Comparison of ENCODE assay signal across 8 cellular contexts in the genomic region with DNA sequence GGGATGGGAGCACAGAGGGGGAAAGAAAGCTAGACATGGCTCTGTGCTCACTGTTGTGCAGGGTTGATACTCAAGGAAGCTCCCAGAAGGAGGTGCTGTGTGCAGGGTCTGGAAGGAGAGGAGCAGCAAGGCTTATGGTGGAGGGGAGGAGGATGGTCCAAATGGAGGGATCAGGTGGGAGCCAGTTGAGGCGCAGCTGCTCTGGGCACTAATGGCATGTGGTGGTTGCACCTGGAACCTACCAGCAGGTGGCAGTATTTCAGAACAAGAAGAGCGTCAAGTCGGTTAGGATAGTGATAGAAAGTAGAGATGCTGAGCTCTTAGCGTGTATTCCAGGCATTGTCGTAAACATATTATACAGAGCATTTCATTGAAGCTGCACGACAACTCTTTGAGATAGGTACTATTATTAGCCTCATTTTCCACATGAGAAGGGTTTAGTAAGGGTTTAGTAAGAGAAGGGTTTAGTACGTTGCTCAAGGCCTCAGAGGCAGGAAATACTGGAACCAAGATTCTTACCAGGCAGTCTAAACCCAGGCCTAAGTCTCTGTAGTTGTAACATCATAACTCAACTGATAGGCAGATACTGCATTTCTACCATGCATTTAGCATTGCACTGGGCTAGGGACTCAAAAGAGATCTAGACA.
DNase-seq lines count a peak whose midpoint lies in the region; ATAC-seq and TF ChIP-seq lines count a peak whose summit lies in the region.

No MANE protein-coding gene starts in this region.

- DNase-seq in AG08396 (ENCODE audit: low spot score) (peak; percentile 46), NCI-H524 treated with DMSO at 0.1 percent for 48 hours (lab: John Stamatoyannopoulos, UW) (peak; percentile 23), epithelial cell of esophagus (ENCODE audit: low read depth) (peak; percentile 80), mucosa of gallbladder (ENCODE audit: low spot score) (peak; percentile 73)
- DNase-seq in activated CD4-positive, alpha-beta memory T cell treated with anti-CD3 and anti-CD28 coated beads for 36 hours = peak; percentile 63
- DNase-seq in stimulated activated naive CD4-positive, alpha-beta T cell treated with Interleukin-2 at 50 U/mL for 16 hours (lab: John Stamatoyannopoulos, UW) = peak; percentile 14

- intact Hi-C loops in activated CD4-positive, alpha-beta memory T cell treated with anti-CD3 and anti-CD28 coated beads for 36 hours (cut with micrococcal nuclease) = loop anchor here (1.0 to 2.0 kb wide), 3 partner anchors 226 to 821 kb away; no protein-coding TSS in a partner anchor

- no peak overlapping the region for H3K4me3 Mint-ChIP-seq in activated CD4-positive, alpha-beta memory T cell treated with anti-CD3 and anti-CD28 coated beads for 36 hours

- no peaks in the 10 kb centered on the region for H3K4me1 Mint-ChIP-seq in activated CD4-positive, alpha-beta memory T cell treated with anti-CD3 and anti-CD28 coated beads for 36 hours (ENCODE audit: low read depth)

- no peaks in the 10 kb centered on the region for H3K9me3 Mint-ChIP-seq in activated CD4-positive, alpha-beta memory T cell treated with anti-CD3 and anti-CD28 coated beads for 36 hours

- no peak overlapping the region for H3K27ac Mint-ChIP-seq in activated CD4-positive, alpha-beta memory T cell treated with anti-CD3 and anti-CD28 coated beads for 36 hours

- peak; percentile 76 for ATAC-seq in GM18519 (IDR thresholded peaks at IDR 0.05; ENCODE audit: low FRiP score, unreplicated experiment)
- ATAC-seq in HG03159 (IDR thresholded peaks at IDR 0.05; ENCODE audit: unreplicated experiment) = peak; percentile 92

- H3K4me3 ChIP-seq in epithelial cell of esophagus (ENCODE audit: low read length) = no peak overlapping the region

- CTCF ChIA-PET in activated CD4-positive, alpha-beta memory T cell treated with anti-CD3 and anti-CD28 coated beads for 36 hours (lab: Charles Lee) = interaction anchor here (0.6 to 5.4 kb wide), 31 partner anchors 9 to 823 kb away, joined by 3 to 68 read pairs (median 4); partner anchors contain the start of gene CYP26B1

- no peaks in the 10 kb centered on the region for H3K36me3 Mint-ChIP-seq in activated CD4-positive, alpha-beta memory T cell treated with anti-CD3 and anti-CD28 coated beads for 36 hours

- peak; percentile 93 for TF ChIP-seq CTCF in epithelial cell of esophagus (IDR thresholded peaks at IDR 0.05; ENCODE audit: insufficient read depth, low read depth, low read length, missing control alignments)

- POLR2A ChIA-PET in activated CD4-positive, alpha-beta memory T cell treated with anti-CD3 and anti-CD28 coated beads for 36 hours (lab: Charles Lee) = interaction anchor here (0.5 kb wide), 1 partner anchor 152 kb away, joined by 4 read pairs; no protein-coding TSS in a partner anchor

- no peaks in the 10 kb centered on the region for H3K27me3 Mint-ChIP-seq in activated CD4-positive, alpha-beta memory T cell treated with anti-CD3 and anti-CD28 coated beads for 36 hours

Comparison
In these comparisons a context has a peak if more than half of its experiments do, and no peak if none do; other contexts are left out.
1. DNase-seq: peak in every context shown above with its lines; median percentile 80 in epithelial cell of esophagus; 73 in mucosa of gallbladder; 63 in activated CD4-positive, alpha-beta memory T cell treated with anti-CD3 and anti-CD28 coated beads for 36 hours; 46 in AG08396; 23 in NCI-H524 treated with DMSO at 0.1 percent for 48 hours; 14 in stimulated activated naive CD4-positive, alpha-beta T cell treated with Interleukin-2 at 50 U/mL for 16 hours.